Comparison of ENCODE assay signal across 19 cellular contexts in the genomic region with DNA sequence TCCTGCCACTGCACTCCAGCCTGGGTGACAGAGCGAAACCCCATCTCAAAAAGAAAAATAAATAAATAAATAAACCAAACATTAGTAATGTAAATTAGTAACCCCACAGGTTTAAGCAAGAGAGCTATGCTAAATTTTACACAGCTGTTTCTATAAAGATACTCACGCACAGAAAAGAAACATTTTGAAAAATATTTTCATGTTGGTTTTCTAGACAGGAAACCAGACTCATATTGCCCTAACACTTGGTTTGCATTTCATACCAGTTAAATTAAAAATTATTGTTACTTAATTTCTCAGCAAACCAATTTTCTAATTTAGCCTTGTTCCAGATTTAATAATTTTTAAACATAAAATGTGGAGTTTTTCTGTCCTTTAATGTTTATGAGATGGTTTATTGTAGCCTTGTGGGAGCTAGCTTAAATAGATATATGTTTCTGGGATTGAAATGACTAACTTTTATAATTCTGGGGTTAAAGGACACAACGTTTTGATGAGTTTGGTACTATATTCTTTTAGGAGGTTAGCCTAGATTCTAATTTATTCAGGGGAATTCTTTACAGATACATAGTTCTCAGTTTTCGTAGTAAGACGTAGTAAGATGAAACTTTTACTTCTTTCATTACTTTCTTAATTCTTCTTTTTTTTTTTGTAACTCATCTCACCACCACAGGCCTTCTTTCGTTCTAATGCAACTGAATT.
"Had no signal": no experiment of that assay in that cellular context is flagged by ENCODE, and none has a peak within 500 bp of the region (broad histone marks: within the 10 kb centered on the region; RNA-seq: fewer than 3 reads in every experiment).

No MANE protein-coding gene starts in this region.

- H3K27ac Mint-ChIP-seq: activated naive CD4-positive, alpha-beta T cell treated with anti-CD3 and anti-CD28 coated beads for 36 hours; activated naive CD8-positive, alpha-beta T cell treated with anti-CD3 and anti-CD28 coated beads, Interleukin-2, amount 10 ng/mL, durations not matched to agents 7 days and 5 days; memory B cell; stimulated activated naive B cell treated with anti-CD40 and anti-IgM and Interleukin-4, amounts not matched to agents 10 μg/mL and 1 μg/mL and 100 μg/mL, for 72 hours; T-helper 2 cell treated with Interferon-gamma antibody and Interleukin-4, amounts not matched to agents 5 μg/mL and 100 μg/mL, for 36 hours had no signal

- H3K4me3 Mint-ChIP-seq: activated naive CD4-positive, alpha-beta T cell treated with anti-CD3 and anti-CD28 coated beads for 36 hours; activated naive CD8-positive, alpha-beta T cell treated with anti-CD3 and anti-CD28 coated beads, Interleukin-2, amount 10 ng/mL, durations not matched to agents 7 days and 5 days; activated T-cell treated with anti-CD3 and anti-CD28 coated beads, Interleukin-2, amount 50 U/mL, for 4 hours; memory B cell; stimulated activated naive B cell treated with anti-CD40 and anti-IgM and Interleukin-4, amounts not matched to agents 10 μg/mL and 1 μg/mL and 100 μg/mL, for 72 hours; T-helper 2 cell treated with Interferon-gamma antibody and Interleukin-4, amounts not matched to agents 5 μg/mL and 100 μg/mL, for 36 hours had no signal

- H3K4me1 Mint-ChIP-seq: activated naive CD8-positive, alpha-beta T cell treated with anti-CD3 and anti-CD28 coated beads, Interleukin-2, amount 10 ng/mL, durations not matched to agents 7 days and 5 days; stimulated activated naive B cell treated with anti-CD40 and anti-IgM and Interleukin-4, amounts not matched to agents 10 μg/mL and 1 μg/mL and 100 μg/mL, for 72 hours had no signal

- H3K36me3 Mint-ChIP-seq: activated naive CD8-positive, alpha-beta T cell treated with anti-CD3 and anti-CD28 coated beads, Interleukin-2, amount 10 ng/mL, durations not matched to agents 7 days and 5 days; memory B cell; stimulated activated naive B cell treated with anti-CD40 and anti-IgM and Interleukin-4, amounts not matched to agents 10 μg/mL and 1 μg/mL and 100 μg/mL, for 72 hours had no signal

- H3K36me3 ChIP-seq: heart right ventricle, transverse colon, WERI-Rb-1 had no signal

- DNase-seq: activated CD8-positive, alpha-beta memory T cell treated with anti-CD3 and anti-CD28 coated beads, Interleukin-2, amount 50 U/mL, for 48 hours; activated naive CD4-positive, alpha-beta T cell treated with anti-CD3 and anti-CD28 coated beads for 36 hours; activated naive CD8-positive, alpha-beta T cell treated with anti-CD3 and anti-CD28 coated beads, Interleukin-2, amount 10 ng/mL, durations not matched to agents 7 days and 5 days; activated T-cell treated with anti-CD3 and anti-CD28 coated beads, Interleukin-2, amount 50 U/mL, for 4 hours; amniotic stem cell; heart right ventricle; left colon; nucleus accumbens; small intestine; stimulated activated CD4-positive, alpha-beta T cell treated with anti-CD3 and anti-CD28 coated beads, Interleukin-2, amount 100 ng/mL, for 24 hours; stimulated activated naive B cell treated with anti-CD40 and anti-IgM and Interleukin-4, amounts not matched to agents 10 μg/mL and 1 μg/mL and 100 μg/mL, for 72 hours; transverse colon; WERI-Rb-1 had no signal

- H3K27ac ChIP-seq: heart right ventricle, transverse colon, WERI-Rb-1 had no signal

- ATAC-seq: activated T-cell treated with anti-CD3 and anti-CD28 coated beads, Interleukin-2, amount 50 U/mL, for 4 hours; heart right ventricle; left colon; sciatic nerve; stimulated activated naive B cell treated with anti-CD40 and anti-IgM and Interleukin-4, amounts not matched to agents 10 μg/mL and 1 μg/mL and 100 μg/mL, for 72 hours had no signal

- H3K4me3 ChIP-seq: heart right ventricle, transverse colon had no signal

- H3K9me3 ChIP-seq: heart right ventricle, transverse colon had no signal

- H3K27me3 ChIP-seq: heart right ventricle, transverse colon had no signal

- H3K9me3 Mint-ChIP-seq: activated naive CD4-positive, alpha-beta T cell treated with anti-CD3 and anti-CD28 coated beads for 36 hours; activated naive CD8-positive, alpha-beta T cell treated with anti-CD3 and anti-CD28 coated beads, Interleukin-2, amount 10 ng/mL, durations not matched to agents 7 days and 5 days; activated T-cell treated with anti-CD3 and anti-CD28 coated beads, Interleukin-2, amount 50 U/mL, for 4 hours; memory B cell; stimulated activated naive B cell treated with anti-CD40 and anti-IgM and Interleukin-4, amounts not matched to agents 10 μg/mL and 1 μg/mL and 100 μg/mL, for 72 hours; T-helper 2 cell treated with Interferon-gamma antibody and Interleukin-4, amounts not matched to agents 5 μg/mL and 100 μg/mL, for 36 hours had no signal

- H3K27me3 Mint-ChIP-seq: memory B cell; stimulated activated naive B cell treated with anti-CD40 and anti-IgM and Interleukin-4, amounts not matched to agents 10 μg/mL and 1 μg/mL and 100 μg/mL, for 72 hours had no signal

- FAIRE-seq: endometrium, keratinocyte, small intestine, urothelium cell line had no signal
